ENCODE assay signal across 8 cellular contexts in genomic region chr19:52336117-52336811, GRCh38.
DNase-seq lines count a peak whose midpoint lies in the region; ATAC-seq and TF ChIP-seq lines count a peak whose summit lies in the region.

TSS of gene ZNF610 (plus strand) at chr19:52336243. CDS start at chr19:52349173, 12,930 bp downstream.

- H3K79me2 ChIP-seq in DND-41 (ENCODE audit: insufficient read depth, low read length), result peaks cover 25% of the 10 kb centered on the region

- H3K36me3 ChIP-seq in DND-41 (ENCODE audit: insufficient read depth, low read length) (peaks cover 12% of the 10 kb centered on the region), endocrine pancreas (ENCODE audit: control insufficient read depth, insufficient read depth, low read length) (no peaks in the 10 kb centered on the region)

- peaks cover 24% of the 10 kb centered on the region for H3K9me3 Mint-ChIP-seq in memory B cell

- peaks cover 15% of the 10 kb centered on the region for H3K9me3 ChIP-seq in DND-41 (ENCODE audit: insufficient read depth, low read length, severe bottlenecking)
- peaks cover 3% of the 10 kb centered on the region for H3K9me3 ChIP-seq in endocrine pancreas (ENCODE audit: control insufficient read depth, low read length)

- ATAC-seq in DND-41 (ENCODE audit: insufficient read depth, low read depth) (peak; percentile 91), HG03025 (IDR thresholded peaks at IDR 0.05; ENCODE audit: low FRiP score, unreplicated experiment) (peak; percentile 59), memory B cell (ENCODE audit: low read depth) (peak; percentile 97), GM18861 (IDR thresholded peaks at IDR 0.05; ENCODE audit: unreplicated experiment) (no peak)

- H3K9ac ChIP-seq in DND-41 (ENCODE audit: low read depth, low read length) (peak within 1 kb of the TSS; percentile 97), endocrine pancreas (ENCODE audit: control insufficient read depth, insufficient read depth, low read length) (peak within 1 kb of the TSS; percentile 79)

- H3K36me3 Mint-ChIP-seq in memory B cell, result peaks cover 29% of the 10 kb centered on the region

- peak within 1 kb of the TSS; percentile 89 for H3K27ac ChIP-seq in DND-41 (ENCODE audit: low read length)

- no peak for TF ChIP-seq CTCF in DND-41 (IDR thresholded peaks at IDR 0.05; ENCODE audit: borderline replicate concordance, extremely low read depth, low read length, poor library complexity, severe bottlenecking)

- H3K27me3 ChIP-seq in DND-41 (ENCODE audit: insufficient read depth, low read length, poor library complexity), result no peaks in the 10 kb centered on the region
- H3K27me3 ChIP-seq in endocrine pancreas (ENCODE audit: control insufficient read depth, insufficient read depth, low read length), result no peaks in the 10 kb centered on the region

- DNase-seq in DND-41 (peak; percentile 96), NCI-H524 treated with DMSO at 0.1 percent for 48 hours (lab: John Stamatoyannopoulos, UW) (peak; percentile 21), memory B cell (ENCODE audit: low spot score in 2 of 2) (peak; percentile 79 to 84)
- DNase-seq in activated CD8-positive, alpha-beta memory T cell treated with anti-CD3 and anti-CD28 coated beads for 4 hours (ENCODE audit: low read depth in 2 of 2), result peak; percentile 72 to 78
- DNase-seq in stimulated activated CD4-positive, alpha-beta T cell treated with anti-CD3 and anti-CD28 coated beads, TNF-alpha, amount 100 ng/mL, for 1 hour (ENCODE audit: low read depth in 3 of 3, low spot score in 1 of 3), result peak; percentile 59 to 81 (median 62)

- H3K4me3 ChIP-seq in DND-41 (ENCODE audit: low read depth in 1 of 2, low read length in 2 of 2) (peak within 1 kb of the TSS; percentile 88 to 95), endocrine pancreas (ENCODE audit: control insufficient read depth, insufficient read depth, low read length) (peak within 1 kb of the TSS; percentile 35)

- peaks cover 12% of the 10 kb centered on the region for H3K4me1 Mint-ChIP-seq in memory B cell

- no peaks in the 10 kb centered on the region for H3K27me3 Mint-ChIP-seq in memory B cell

- H4K20me1 ChIP-seq in DND-41 (ENCODE audit: insufficient read depth, low read length), result no peaks in the 10 kb centered on the region

- peak within 1 kb of the TSS; percentile 91 for H3K4me3 Mint-ChIP-seq in memory B cell

- peaks cover 18% of the 10 kb centered on the region for H3K4me1 ChIP-seq in DND-41 (ENCODE audit: insufficient read depth, low read length)
- H3K4me1 ChIP-seq in endocrine pancreas (ENCODE audit: control insufficient read depth, insufficient read depth, low read length), result no peaks in the 10 kb centered on the region

- H3K4me2 ChIP-seq in DND-41 (ENCODE audit: insufficient read depth, low read length), result peak within 1 kb of the TSS; percentile 84

- peak within 1 kb of the TSS; percentile 89 for H3K27ac Mint-ChIP-seq in memory B cell

- H2AFZ ChIP-seq in DND-41 (ENCODE audit: low read depth, low read length), result peak within 1 kb of the TSS; percentile 95

Comparison
In these comparisons a context has a peak if more than half of its experiments do, and no peak if none do; other contexts are left out.
1. DNase-seq: peak in every context shown above with its lines; median percentile 96 in DND-41; 82 in memory B cell; 75 in activated CD8-positive, alpha-beta memory T cell treated with anti-CD3 and anti-CD28 coated beads for 4 hours; 62 in stimulated activated CD4-positive, alpha-beta T cell treated with anti-CD3 and anti-CD28 coated beads, TNF-alpha, amount 100 ng/mL, for 1 hour; 21 in NCI-H524 treated with DMSO at 0.1 percent for 48 hours.